Comparison of ENCODE assay signal across 10 cellular contexts in the genomic region with DNA sequence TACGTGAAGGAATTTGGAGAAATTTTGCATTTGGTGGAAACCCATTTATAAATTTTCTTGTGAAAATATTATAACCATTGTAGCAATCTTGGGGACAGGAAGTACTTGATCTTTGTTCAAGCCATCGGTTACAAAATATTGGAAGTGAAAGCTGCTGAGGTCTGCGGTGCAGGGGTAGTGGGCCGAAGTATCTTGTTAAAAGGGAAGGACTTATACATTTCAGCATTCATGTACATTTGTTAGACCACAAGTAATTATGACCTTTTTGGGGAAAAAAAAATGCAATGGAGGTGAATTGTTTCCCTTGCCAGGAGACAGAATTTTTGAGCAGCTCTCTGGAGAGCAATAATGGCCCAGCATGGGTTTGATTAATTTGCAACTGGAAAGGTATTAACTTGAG.
DNase-seq lines count a peak whose midpoint lies in the region; ATAC-seq and TF ChIP-seq lines count a peak whose summit lies in the region.
"Had no signal": no experiment of that assay in that cellular context is flagged by ENCODE, and none has a peak within 500 bp of the region (broad histone marks: within the 10 kb centered on the region; RNA-seq: fewer than 3 reads in every experiment).

No MANE protein-coding gene starts in this region.

- TF ChIP-seq CTCF in GM13977 (IDR thresholded peaks at IDR 0.05; ENCODE audit: extremely low read depth, insufficient read depth, missing control alignments) (no peak), GM20000 (IDR thresholded peaks at IDR 0.05; ENCODE audit: extremely low read depth, missing control alignments) (no peak)

- DNase-seq in GM13977 (ENCODE audit: low spot score) (peak; percentile 48), GM20000 (ENCODE audit: low spot score) (peak; percentile 51), SIG-M5 treated with dmso at 0.1 percent for 504 hours (lab: John Stamatoyannopoulos, UW; ENCODE audit: unreplicated experiment) (peak; percentile 89), SHP77 (lab: John Stamatoyannopoulos, UW) (no peak), Right ventricle myocardium superior (no peak), NCI-H524 (lab: John Stamatoyannopoulos, UW) (no peak)
- no peak for DNase-seq in activated CD4-positive, alpha-beta T cell treated with anti-CD3 and anti-CD28 coated beads for 1 hour
- DNase-seq: hippocampal formation, pancreas had no signal

- in situ Hi-C loops in GM13977 (cut with MboI; ENCODE audit: low pct_unique_long_range_greater_than_20kb, low sequenced_read_pairs, unreplicated experiment): loop anchor here (10.0 kb wide), 1 partner anchor 171 kb away; no protein-coding TSS in a partner anchor

- intact Hi-C loops in Right ventricle myocardium superior (cut with DNase I): no loop called here

- ATAC-seq in HG03097 (IDR thresholded peaks at IDR 0.05; ENCODE audit: low FRiP score, unreplicated experiment) (peak; percentile 88), Right ventricle myocardium superior (ENCODE audit: poor library complexity) (no peak)

Comparison
In these comparisons a context has a peak if more than half of its experiments do, and no peak if none do; other contexts are left out.
1. DNase-seq: peak in GM13977 (single experiment), GM20000 (single experiment) and SIG-M5 treated with dmso at 0.1 percent for 504 hours (single experiment); none in SHP77 (0 of 2), Right ventricle myocardium superior (single experiment), NCI-H524 (0 of 2) and activated CD4-positive, alpha-beta T cell treated with anti-CD3 and anti-CD28 coated beads for 1 hour (single experiment).